Comparison of ENCODE assay signal across 1 cellular context in the genomic region with DNA sequence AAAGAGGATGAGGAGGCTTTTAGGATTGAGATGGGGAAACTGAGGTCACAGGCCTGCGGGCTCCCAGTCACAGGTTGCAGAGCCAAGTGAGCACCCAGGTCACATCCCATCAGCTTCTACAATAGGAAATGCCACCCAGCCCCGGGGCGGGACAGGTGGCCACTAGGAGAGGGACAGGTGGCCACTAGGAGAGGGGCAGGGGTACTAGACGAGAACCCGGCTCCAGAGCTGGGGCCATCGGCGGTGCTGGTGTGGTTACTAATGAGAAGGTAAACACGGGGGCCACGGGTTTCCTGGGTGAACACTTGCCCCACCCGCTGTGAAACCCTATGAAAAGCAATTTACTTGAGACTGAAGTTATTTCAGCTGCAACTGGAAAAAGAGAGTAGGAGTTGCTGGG.
TF ChIP-seq lines count a peak whose summit lies in the region.

No MANE protein-coding gene starts in this region.

TF ChIP-seq in IMR-90, 13 proteins besides CTCF, POLR2A, EP300 and RAD21 (continued from another document):
- TF ChIP-seq ELK1 (IDR thresholded peaks at IDR 0.05; ENCODE audit: borderline replicate concordance, low read depth, low read length) (no peak), CHD1 (IDR thresholded peaks at IDR 0.05; ENCODE audit: low read depth, low read length) (no peak), MXI1 (IDR thresholded peaks at IDR 0.05; ENCODE audit: borderline replicate concordance, low read depth, low read length) (no peak), CEBPB (IDR thresholded peaks at IDR 0.05; ENCODE audit: low read depth, low read length) (no peak), SMC3 (IDR thresholded peaks at IDR 0.05; ENCODE audit: low read depth, low read length) (no peak), BHLHE40 (IDR thresholded peaks at IDR 0.05; ENCODE audit: low read depth, low read length) (no peak), RCOR1 (IDR thresholded peaks at IDR 0.05; ENCODE audit: insufficient replicate concordance, low read length) (no peak), RFX5 (IDR thresholded peaks at IDR 0.05; ENCODE audit: low read depth, low read length) (no peak), MAZ (IDR thresholded peaks at IDR 0.05; ENCODE audit: borderline replicate concordance, low read depth, low read length) (no peak), NFE2L2 (IDR thresholded peaks at IDR 0.05; ENCODE audit: low read depth, low read length) (no peak)
- TF ChIP-seq, protein P1, sequence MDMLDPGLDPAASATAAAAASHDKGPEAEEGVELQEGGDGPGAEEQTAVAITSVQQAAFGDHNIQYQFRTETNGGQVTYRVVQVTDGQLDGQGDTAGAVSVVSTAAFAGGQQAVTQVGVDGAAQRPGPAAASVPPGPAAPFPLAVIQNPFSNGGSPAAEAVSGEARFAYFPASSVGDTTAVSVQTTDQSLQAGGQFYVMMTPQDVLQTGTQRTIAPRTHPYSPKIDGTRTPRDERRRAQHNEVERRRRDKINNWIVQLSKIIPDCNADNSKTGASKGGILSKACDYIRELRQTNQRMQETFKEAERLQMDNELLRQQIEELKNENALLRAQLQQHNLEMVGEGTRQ (IDR thresholded peaks at IDR 0.05; ENCODE audit: low read depth, low read length), result no peak
